ENCODE assay signal across 1 cellular context in genomic region chr4:186644737-186645261, GRCh38.
TF ChIP-seq lines count a peak whose summit lies in the region.

No MANE protein-coding gene starts in this region.

TF ChIP-seq in HepG2, 621 proteins besides CTCF, POLR2A, EP300 and RAD21 (continued from another document):
- TF ChIP-seq ZBTB4 (CRISPR knock-in tag; IDR thresholded peaks at IDR 0.05; ENCODE audit: borderline replicate concordance), result no peak
- peak; percentile 52; the same call in 1 of the 2 replicates for TF ChIP-seq ZMYM4 (CRISPR knock-in tag; IDR thresholded peaks at IDR 0.05)
- TF ChIP-seq SOX13 (IDR thresholded peaks at IDR 0.05), result peak; percentile 27; the same call in 1 of the 2 replicates
- peak in 1 of 2 experiments; percentile 41; a peak in 1 of 4 replicates for TF ChIP-seq SOX13 (CRISPR knock-in tag; conservative IDR thresholded peaks at IDR 0.05 in 1 of 2, IDR thresholded peaks at IDR 0.05 in 1 of 2)
- no peak for TF ChIP-seq SNRNP70 (IDR thresholded peaks at IDR 0.05; ENCODE audit: low read depth, low read length)
- TF ChIP-seq FOSL2 (CRISPR knock-in tag; IDR thresholded peaks at IDR 0.05), result peak; percentile 73
- peak; percentile 65 for TF ChIP-seq ZNF687 (CRISPR knock-in tag; IDR thresholded peaks at IDR 0.05)
- TF ChIP-seq CHCHD3 (CRISPR knock-in tag; IDR thresholded peaks at IDR 0.05), result no peak
- TF ChIP-seq ZKSCAN5 (CRISPR knock-in tag; IDR thresholded peaks at IDR 0.05), result no peak
- 0 out of 2 replicates have a peak, but pooled peaks have one; percentile 29 for TF ChIP-seq HOXA3 (CRISPR knock-in tag; IDR thresholded peaks at IDR 0.05)
- TF ChIP-seq ZNF234 (CRISPR knock-in tag; conservative IDR thresholded peaks at IDR 0.05), result no peak
- TF ChIP-seq ZNF574 (CRISPR knock-in tag; IDR thresholded peaks at IDR 0.05), result peak; percentile 48
- TF ChIP-seq ZNF263 (CRISPR knock-in tag; IDR thresholded peaks at IDR 0.05), result no peak
- TF ChIP-seq ZBTB14 (CRISPR knock-in tag; IDR thresholded peaks at IDR 0.05), result no peak
- TF ChIP-seq RBAK (CRISPR knock-in tag; IDR thresholded peaks at IDR 0.05), result no peak
- TF ChIP-seq ZNF672 (CRISPR knock-in tag; IDR thresholded peaks at IDR 0.05), result no peak
- no peak for TF ChIP-seq ZNF75D (CRISPR knock-in tag; IDR thresholded peaks at IDR 0.05; ENCODE audit: borderline replicate concordance)
- TF ChIP-seq ZBTB34 (CRISPR knock-in tag; IDR thresholded peaks at IDR 0.05), result no peak
- no peak for TF ChIP-seq HNRNPUL1 (IDR thresholded peaks at IDR 0.05; ENCODE audit: low read depth, low read length)
- TF ChIP-seq CSRNP1 (CRISPR knock-in tag; IDR thresholded peaks at IDR 0.05), result no peak
- TF ChIP-seq BORCS8-MEF2B (CRISPR knock-in tag; IDR thresholded peaks at IDR 0.05), result no peak
- TF ChIP-seq RFXAP (CRISPR knock-in tag; IDR thresholded peaks at IDR 0.05; ENCODE audit: borderline replicate concordance), result no peak
- TF ChIP-seq ZFP36L2 (CRISPR knock-in tag; IDR thresholded peaks at IDR 0.05), result no peak
- TF ChIP-seq SOX5 (CRISPR knock-in tag; IDR thresholded peaks at IDR 0.05; ENCODE audit: borderline replicate concordance), result peak; percentile 46; the same call in 1 of the 2 replicates
- no peak for TF ChIP-seq ZNF251 (CRISPR knock-in tag; IDR thresholded peaks at IDR 0.05)
- no peak for TF ChIP-seq PAF1 (CRISPR knock-in tag; IDR thresholded peaks at IDR 0.05)
- TF ChIP-seq GLMP (CRISPR knock-in tag; IDR thresholded peaks at IDR 0.05; ENCODE audit: borderline replicate concordance), result no peak
